In the genomic region with DNA sequence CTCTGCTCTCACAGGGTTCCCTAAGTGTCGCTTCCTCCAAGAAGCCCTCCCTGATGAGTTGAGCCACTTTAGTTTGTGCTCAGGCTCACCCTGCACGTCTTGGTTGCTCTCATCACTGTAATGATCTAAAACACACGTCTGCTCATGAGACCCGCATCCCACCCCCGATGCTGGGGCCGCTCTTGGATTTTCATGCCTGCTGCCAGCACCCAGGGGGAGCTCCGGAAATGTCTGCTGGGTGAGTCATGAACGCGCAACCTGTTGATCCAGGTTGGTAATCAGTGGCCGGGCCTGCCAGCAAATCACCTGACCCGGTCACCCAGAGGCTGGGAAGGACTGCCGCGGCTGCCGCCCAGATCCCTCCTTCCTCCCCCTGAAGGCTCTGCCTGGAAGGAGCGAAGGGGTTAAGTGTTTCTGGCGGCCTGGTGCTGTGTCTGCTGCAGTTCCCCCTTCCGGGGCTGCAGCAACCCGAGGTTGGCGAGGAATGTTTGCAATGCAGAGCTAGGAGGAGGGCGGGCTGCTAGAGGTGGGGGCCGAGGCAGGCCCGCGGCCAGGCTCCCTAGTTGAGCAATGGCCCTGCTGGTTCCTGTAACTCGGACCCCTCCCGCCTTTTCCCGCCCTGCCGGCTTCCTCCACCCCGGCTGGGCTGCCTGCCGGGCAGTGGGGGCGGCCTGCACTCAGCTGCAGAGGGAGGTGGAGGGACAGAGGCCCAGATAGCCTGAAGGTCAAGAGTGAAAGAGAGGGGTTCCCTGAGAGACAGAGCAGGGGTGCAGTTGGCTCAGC, we compare ENCODE assay signal across 8 cellular contexts.
DNase-seq lines count a peak whose midpoint lies in the region; ATAC-seq and TF ChIP-seq lines count a peak whose summit lies in the region.

No MANE protein-coding gene starts in this region.

- intact Hi-C loops in adrenal gland (cut with DNase I) = no loop called here

- no peaks in the 10 kb centered on the region for H3K36me3 ChIP-seq in adrenal gland (replicated peaks in 1 of 2)
- no peaks in the 10 kb centered on the region for H3K36me3 ChIP-seq in cardiac muscle cell

- H3K4me1 ChIP-seq in adrenal gland (replicated peaks in 1 of 2) (peaks cover 26 to 42% of the 10 kb centered on the region in 2 donors), cardiac muscle cell (ENCODE audit: low read depth) (peaks cover 24% of the 10 kb centered on the region)

- H3K27me3 ChIP-seq in adrenal gland = no peaks in the 10 kb centered on the region
- no peaks in the 10 kb centered on the region for H3K27me3 ChIP-seq in cardiac muscle cell

- H3K4me3 ChIP-seq in adrenal gland (peak overlapping the region in 2 of 4 donors; percentile 4 to 8), cardiac muscle cell (no peak overlapping the region)

- TF ChIP-seq CTCF in adrenal gland (IDR thresholded peaks at IDR 0.05) (no peak), cardiac muscle cell (IDR thresholded peaks at IDR 0.05; ENCODE audit: low read depth, low read length) (no peak)

- H3K27ac ChIP-seq in adrenal gland = peak overlapping the region; percentile 3 to 96 (median 77)
- peak overlapping the region; percentile 93 for H3K27ac ChIP-seq in cardiac muscle cell

- 3 to 8% (median 5%) methylated on average over 12 to 30 of the region's 30 CpGs for WGBS in adrenal gland, 4 donors

- TF ChIP-seq POLR2A in adrenal gland (IDR thresholded peaks at IDR 0.05) = peak in 1 of 2 donors; percentile 23

- H3K9me3 ChIP-seq in adrenal gland (replicated peaks in 1 of 3) (peaks cover 0 to 10% (median 0%) of the 10 kb centered on the region in 3 donors), cardiac muscle cell (ENCODE audit: low read depth) (no peaks in the 10 kb centered on the region)

- DNase-seq in NCI-H748 (lab: John Stamatoyannopoulos, UW; ENCODE audit: unreplicated experiment) (peak; percentile 49), NCI-H748 treated with DMSO at 0.1 percent for 48 hours (lab: John Stamatoyannopoulos, UW) (no peak), NCI-H69 (lab: John Stamatoyannopoulos, UW) (peak; percentile 94), adrenal gland (peak; percentile 69 to 97 (median 91)), cardiac muscle cell (ENCODE audit: low read depth in 1 of 2, low spot score in 1 of 2) (peak; percentile 93 to 99), occipital lobe (lab: John Stamatoyannopoulos, UW) (peak; percentile 67)

- no peak for ATAC-seq in GM18502 (IDR thresholded peaks at IDR 0.05; ENCODE audit: poor library complexity, unreplicated experiment)
- ATAC-seq in HG02973 (IDR thresholded peaks at IDR 0.05; ENCODE audit: unreplicated experiment) = no peak
